Comparison of ENCODE assay signal across 8 cellular contexts in genomic region chr19:8252922-8253589, GRCh38. TPM values are rescaled to one million over a fixed set of nuclear protein-coding genes. Genes with fewer than 3 reads are reported as not detected.
DNase-seq lines count a peak whose midpoint lies in the region; ATAC-seq, FAIRE-seq and TF ChIP-seq lines count a peak whose summit lies in the region.

No MANE protein-coding gene starts in this region.

- TF ChIP-seq CTCF in chondrocyte (IDR thresholded peaks at IDR 0.05): peak; percentile 97
- TF ChIP-seq CTCF in HepG2 (CRISPR knock-in tag; IDR thresholded peaks at IDR 0.05): peak; percentile 97

- TF ChIP-seq POLR2A in HepG2 (IDR thresholded peaks at IDR 0.05; ENCODE audit: insufficient read depth in 1 of 2, low read depth in 2 of 2, low read length in 2 of 2): 0 out of 4 replicates have a peak, but pooled peaks of 1 of the 2 experiments have one; percentile 21

- BruUV-seq in HepG2 (replicated peaks; lab: Mats Ljungman, UMichigan): no TSS peak

- intact Hi-C loops in activated CD4-positive, alpha-beta T cell treated with anti-CD3 and anti-CD28 coated beads, Interleukin-2, amount 10 ng/mL, durations not matched to agents 24 days and 14 days (cut with micrococcal nuclease): loop anchor here (1.0 to 5.0 kb wide), 3 partner anchors 69 to 309 kb away; partner anchors contain the start of genes NDUFA7 and RPS28
- intact Hi-C loops in HepG2 (cut with micrococcal nuclease; ENCODE audit: unreplicated experiment): loop anchor here (1.0 kb wide), 1 partner anchor 95 kb away; no protein-coding TSS in a partner anchor

- CTCF ChIA-PET in HepG2 (lab: Yijun Ruan, JAX; ENCODE audit: low intra/inter-chr PET ratio, low total read pairs): interaction anchor here (0.7 to 2.2 kb wide), 3 partner anchors 94 to 282 kb away, joined by 4 to 45 read pairs (median 5); no protein-coding TSS in a partner anchor

- no peak overlapping the region for H3K9ac ChIP-seq in HepG2 (ENCODE audit: insufficient read depth, low read depth, low read length)

- POLR2A ChIA-PET in HepG2 (lab: Yijun Ruan, JAX): interaction anchor here (1.3 kb wide), 2 partner anchors 43 to 98 kb away, joined by 3 to 4 read pairs; no protein-coding TSS in a partner anchor

- no peak overlapping the region for H3K4me3 Mint-ChIP-seq in activated CD4-positive, alpha-beta T cell treated with anti-CD3 and anti-CD28 coated beads, Interleukin-2, amount 10 ng/mL, durations not matched to agents 24 days and 14 days
- no peak overlapping the region for H3K4me3 Mint-ChIP-seq in chondrocyte (ENCODE audit: unreplicated experiment)

- no peak overlapping the region for H3K4me2 ChIP-seq in HepG2 (ENCODE audit: low read depth, low read length)

- H3K4me3 ChIP-seq in HepG2 (replicated peaks in 1 of 3; ENCODE audit: insufficient read depth in 1 of 3, low read depth in 2 of 3, low read length in 3 of 3): no peak overlapping the region

- H3K9me3 Mint-ChIP-seq in activated CD4-positive, alpha-beta T cell treated with anti-CD3 and anti-CD28 coated beads, Interleukin-2, amount 10 ng/mL, durations not matched to agents 24 days and 14 days: peaks cover 10% of the 10 kb centered on the region
- peaks cover 3% of the 10 kb centered on the region for H3K9me3 Mint-ChIP-seq in chondrocyte (ENCODE audit: low read depth)

- TF ChIP-seq EP300 in HepG2 (IDR thresholded peaks at IDR 0.05; ENCODE audit: low read depth in 2 of 2, low read length in 2 of 2): no peak
- TF ChIP-seq EP300 in HepG2 (CRISPR knock-in tag; IDR thresholded peaks at IDR 0.05; ENCODE audit: borderline replicate concordance): no peak

- H3K27me3 Mint-ChIP-seq in activated CD4-positive, alpha-beta T cell treated with anti-CD3 and anti-CD28 coated beads, Interleukin-2, amount 10 ng/mL, durations not matched to agents 24 days and 14 days: no peaks in the 10 kb centered on the region
- no peaks in the 10 kb centered on the region for H3K27me3 Mint-ChIP-seq in chondrocyte (ENCODE audit: low read depth)

- no peaks in the 10 kb centered on the region; the same call in 1 of the 2 replicates for H4K20me1 ChIP-seq in HepG2 (ENCODE audit: insufficient read depth, low read length)

- H3K4me1 ChIP-seq in HepG2 (ENCODE audit: insufficient read depth, low read length): peaks cover 29% of the 10 kb centered on the region

- peaks cover 9% of the 10 kb centered on the region for H3K4me1 Mint-ChIP-seq in activated CD4-positive, alpha-beta T cell treated with anti-CD3 and anti-CD28 coated beads, Interleukin-2, amount 10 ng/mL, durations not matched to agents 24 days and 14 days
- H3K4me1 Mint-ChIP-seq in chondrocyte (ENCODE audit: low read depth): no peaks in the 10 kb centered on the region

- no peak overlapping the region for H3K27ac Mint-ChIP-seq in activated CD4-positive, alpha-beta T cell treated with anti-CD3 and anti-CD28 coated beads, Interleukin-2, amount 10 ng/mL, durations not matched to agents 24 days and 14 days
- H3K27ac Mint-ChIP-seq in chondrocyte (ENCODE audit: unreplicated experiment): no peak overlapping the region

- H2AFZ ChIP-seq in HepG2 (ENCODE audit: low read length): no peak overlapping the region

- H3K27ac ChIP-seq in HepG2 (ENCODE audit: extremely low read length, insufficient read depth, low read length): no peak overlapping the region

- TF ChIP-seq RAD21 in HepG2 (CRISPR knock-in tag; IDR thresholded peaks at IDR 0.05): peak; percentile 98

- peak; percentile 87 for DNase-seq in Ammon's horn (ENCODE audit: low spot score)
- DNase-seq in H4 (ENCODE audit: low spot score): peak; percentile 80
- DNase-seq in NCI-H69 (lab: John Stamatoyannopoulos, UW): peak; percentile 81
- DNase-seq in activated CD4-positive, alpha-beta T cell treated with anti-CD3 and anti-CD28 coated beads, Interleukin-2, amount 10 ng/mL, durations not matched to agents 24 days and 14 days: peak; percentile 95
- DNase-seq in chondrocyte (ENCODE audit: low spot score): no peak
- DNase-seq in HepG2 (ENCODE audit: low spot score): peak; percentile 67
- peak; percentile 54 to 81 (median 72) for DNase-seq in stimulated activated CD4-positive, alpha-beta T cell treated with anti-CD3 and anti-CD28 coated beads, TNF-alpha, amount 100 ng/mL, for 1 hour (ENCODE audit: low read depth in 3 of 3, low spot score in 1 of 3)
- DNase-seq in cortex of kidney (lab: John Stamatoyannopoulos, UW): no peak

- peaks cover 24 to 53% of the 10 kb centered on the region in 2 experiments for H3K36me3 ChIP-seq in HepG2 (replicated peaks in 1 of 2; ENCODE audit: control insufficient read depth in 1 of 2, insufficient read depth in 2 of 2, low read length in 2 of 2)

- H3K27me3 ChIP-seq in HepG2 (ENCODE audit: control insufficient read depth in 1 of 2, insufficient read depth in 2 of 2, low read length in 2 of 2): no peaks in the 10 kb centered on the region; a peak in 1 of 5 replicates

- ATAC-seq in HepG2: peak; percentile 74

- peaks cover 2% of the 10 kb centered on the region for H3K79me2 ChIP-seq in HepG2 (ENCODE audit: insufficient read depth, low read length)

- 61% methylated on average over 10 of the region's 13 CpGs for WGBS in HepG2 (ENCODE audit: low lambda C conversion rate)

- peak; percentile 83 for FAIRE-seq in HepG2 (lab: Jason Lieb, UNC)

- H3K9me3 ChIP-seq in HepG2 (ENCODE audit: low read length): no peaks in the 10 kb centered on the region

- in situ Hi-C loops in HepG2 (cut with HindIII; ENCODE audit: extremely low pct_ligation_motif_present, low pct_unique_long_range_greater_than_20kb): loop anchor here (5.0 to 25.0 kb wide), 2 partner anchors 96 to 241 kb away; partner anchors contain the start of gene ELAVL1

- peaks cover 22% of the 10 kb centered on the region for H3K36me3 Mint-ChIP-seq in activated CD4-positive, alpha-beta T cell treated with anti-CD3 and anti-CD28 coated beads, Interleukin-2, amount 10 ng/mL, durations not matched to agents 24 days and 14 days (ENCODE audit: low read depth)
- peaks cover 6% of the 10 kb centered on the region for H3K36me3 Mint-ChIP-seq in chondrocyte (ENCODE audit: low read depth)

TF ChIP-seq in HepG2, 621 proteins besides CTCF, POLR2A, EP300 and RAD21 (continues in another document):
- TF ChIP-seq SRSF1 (optimal IDR thresholded peaks at IDR 0.05; ENCODE audit: low read depth, low read length): no peak

RNA-seq across cellular contexts. Expression of gene CERS4, which starts 43.9 kb away (rescaled TPM):
- 12.7 and 13.9 TPM in 2 replicates for total RNA-seq in H4 (2014; rRNA removed; shearing (Covaris generic))
- total RNA-seq in activated CD4-positive, alpha-beta T cell treated with anti-CD3 and anti-CD28 coated beads, Interleukin-2, amount 10 ng/mL, durations not matched to agents 24 days and 14 days: 30.3 and 30.6 TPM in 2 replicates
- total RNA-seq in chondrocyte (16.3 to 26.0 TPM (median 24.7 TPM) in 3 replicates), HepG2 (2016; rRNA removed; fragmentation: Illumina TruSeq; extraction: Trizol) (47.4 and 83.5 TPM in 2 replicates)
- 54.7 and 67.0 TPM in 2 replicates for total RNA-seq in HepG2 (2016; cell fraction: cytosol; rRNA removed; fragmentation: Illumina TruSeq; extraction: Trizol; ENCODE audit: low read depth)
- total RNA-seq in HepG2 (2016; cell fraction: insoluble cytoplasmic fraction; rRNA removed; fragmentation: Illumina TruSeq; extraction: Trizol): 42.9 and 82.5 TPM in 2 replicates
- 68.0 and 79.4 TPM in 2 replicates for total RNA-seq in HepG2 (2016; cell fraction: membrane; rRNA removed; fragmentation: Illumina TruSeq; extraction: Trizol)
- total RNA-seq in HepG2 (2016; cell fraction: nucleus; rRNA removed; fragmentation: Illumina TruSeq; extraction: Trizol): 76.2 and 78.4 TPM in 2 replicates
- polyA plus RNA-seq in HepG2 (2011; rRNA removed): 74.7 and 97.6 TPM in 2 replicates
- polyA plus RNA-seq in HepG2 (2011; cell fraction: cytosol; rRNA removed): 78.3 and 82.4 TPM in 2 replicates
- 83.2 and 92.3 TPM in 2 replicates for polyA plus RNA-seq in HepG2 (2011; cell fraction: nucleus; rRNA removed)
- polyA plus RNA-seq in HepG2 (2012): 34.1 and 40.8 TPM in 2 replicates
- polyA plus RNA-seq in HepG2 (2016; cell fraction: cytosol; fragmentation: Illumina TruSeq; extraction: Trizol; ENCODE audit: low read depth): 47.5 and 59.8 TPM in 2 replicates
- polyA plus RNA-seq in HepG2 (2016; cell fraction: insoluble cytoplasmic fraction; fragmentation: Illumina TruSeq; extraction: Trizol; ENCODE audit: low read depth): 44.2 and 45.5 TPM in 2 replicates
- polyA plus RNA-seq in HepG2 (2016; cell fraction: membrane; fragmentation: Illumina TruSeq; extraction: Trizol; ENCODE audit: low read depth): 53.9 and 57.1 TPM in 2 replicates
- polyA plus RNA-seq in HepG2 (2016; cell fraction: nucleus; fragmentation: Illumina TruSeq; extraction: Trizol; ENCODE audit: insufficient read depth, low read depth): 122 and 128 TPM in 2 replicates
- 0.19 and 131 TPM in 2 replicates for polyA minus RNA-seq in HepG2 (2011; rRNA and poly(A)+ RNA removed; ENCODE audit: low replicate concordance)
- 24.3 and 31.5 TPM in 2 replicates for polyA minus RNA-seq in HepG2 (2011; cell fraction: cytosol; rRNA and poly(A)+ RNA removed)
- polyA minus RNA-seq in HepG2 (2011; cell fraction: nucleus; rRNA and poly(A)+ RNA removed): 20.2 and 23.6 TPM in 2 replicates

RNA-seq across cellular contexts. Expression of gene CD320, which starts 55.1 kb away (rescaled TPM):
- 210 and 214 TPM in 2 replicates for total RNA-seq in H4 (2014; rRNA removed; shearing (Covaris generic))
- total RNA-seq in activated CD4-positive, alpha-beta T cell treated with anti-CD3 and anti-CD28 coated beads, Interleukin-2, amount 10 ng/mL, durations not matched to agents 24 days and 14 days: 110 and 113 TPM in 2 replicates
- total RNA-seq in chondrocyte: 39.3 to 44.0 TPM (median 41.7 TPM) in 3 replicates
- 44.4 and 99.9 TPM in 2 replicates for total RNA-seq in HepG2 (2016; rRNA removed; fragmentation: Illumina TruSeq; extraction: Trizol)
- 33.7 and 41.4 TPM in 2 replicates for total RNA-seq in HepG2 (2016; cell fraction: cytosol; rRNA removed; fragmentation: Illumina TruSeq; extraction: Trizol; ENCODE audit: low read depth)
- 38.7 and 105 TPM in 2 replicates for total RNA-seq in HepG2 (2016; cell fraction: insoluble cytoplasmic fraction; rRNA removed; fragmentation: Illumina TruSeq; extraction: Trizol)
- total RNA-seq in HepG2 (2016; cell fraction: membrane; rRNA removed; fragmentation: Illumina TruSeq; extraction: Trizol): 46.2 and 54.2 TPM in 2 replicates
- total RNA-seq in HepG2 (2016; cell fraction: nucleus; rRNA removed; fragmentation: Illumina TruSeq; extraction: Trizol): 71.9 and 97.9 TPM in 2 replicates
- polyA plus RNA-seq in HepG2 (2011; rRNA removed): 79.9 and 83.1 TPM in 2 replicates
- polyA plus RNA-seq in HepG2 (2011; cell fraction: cytosol; rRNA removed): 83.1 and 180 TPM in 2 replicates
- 74.5 and 85.3 TPM in 2 replicates for polyA plus RNA-seq in HepG2 (2011; cell fraction: nucleus; rRNA removed)
- 39.6 and 41.4 TPM in 2 replicates for polyA plus RNA-seq in HepG2 (2012)
- polyA plus RNA-seq in HepG2 (2016; cell fraction: cytosol; fragmentation: Illumina TruSeq; extraction: Trizol; ENCODE audit: low read depth): 44.2 and 49.5 TPM in 2 replicates
- polyA plus RNA-seq in HepG2 (2016; cell fraction: insoluble cytoplasmic fraction; fragmentation: Illumina TruSeq; extraction: Trizol; ENCODE audit: low read depth): 44.8 and 52.3 TPM in 2 replicates
- polyA plus RNA-seq in HepG2 (2016; cell fraction: membrane; fragmentation: Illumina TruSeq; extraction: Trizol; ENCODE audit: low read depth): 41.2 and 46.0 TPM in 2 replicates
- polyA plus RNA-seq in HepG2 (2016; cell fraction: nucleus; fragmentation: Illumina TruSeq; extraction: Trizol; ENCODE audit: insufficient read depth, low read depth): 165 and 175 TPM in 2 replicates
- 58.2 and 70.2 TPM in 2 replicates for polyA minus RNA-seq in HepG2 (2011; rRNA and poly(A)+ RNA removed; ENCODE audit: low replicate concordance)
- 23.7 and 37.5 TPM in 2 replicates for polyA minus RNA-seq in HepG2 (2011; cell fraction: cytosol; rRNA and poly(A)+ RNA removed)
- polyA minus RNA-seq in HepG2 (2011; cell fraction: nucleus; rRNA and poly(A)+ RNA removed): 8.4 and 8.7 TPM in 2 replicates

Comparison
In these comparisons a context has a peak if more than half of its experiments do, and no peak if none do; other contexts are left out.
1. DNase-seq: peak in Ammon's horn (single experiment), H4 (single experiment), NCI-H69 (single experiment), activated CD4-positive, alpha-beta T cell treated with anti-CD3 and anti-CD28 coated beads, Interleukin-2, amount 10 ng/mL, durations not matched to agents 24 days and 14 days (single experiment), HepG2 (single experiment) and stimulated activated CD4-positive, alpha-beta T cell treated with anti-CD3 and anti-CD28 coated beads, TNF-alpha, amount 100 ng/mL, for 1 hour (3 of 3); none in chondrocyte (single experiment) and cortex of kidney (single experiment).